14 cellular contexts compared by ENCODE assay signal in genomic region chr15:91491131-91491950, GRCh38.
DNase-seq lines count a peak whose midpoint lies in the region; ATAC-seq, FAIRE-seq and TF ChIP-seq lines count a peak whose summit lies in the region.
"Had no signal": no experiment of that assay in that cellular context is flagged by ENCODE, and none has a peak within 500 bp of the region (broad histone marks: within the 10 kb centered on the region; RNA-seq: fewer than 3 reads in every experiment).

No MANE protein-coding gene starts in this region.

- H3K36me3 ChIP-seq in breast epithelium (no peaks in the 10 kb centered on the region), BE2C (no peaks in the 10 kb centered on the region)
- H3K36me3 ChIP-seq in effector memory CD4-positive, alpha-beta T cell (ENCODE audit: control insufficient read depth, insufficient read depth, low read length), result no peaks in the 10 kb centered on the region
- H3K36me3 ChIP-seq: MG63 had no signal

- POLR2A ChIA-PET in MCF 10A (lab: Yijun Ruan, JAX), result interaction anchor here (1.2 kb wide), 1 partner anchor 35 kb away, joined by 4 read pairs; no protein-coding TSS in a partner anchor

- CTCF ChIA-PET in MCF 10A (lab: Yijun Ruan, JAX), result interaction anchor here (0.6 to 0.7 kb wide), 2 partner anchors 359 to 372 kb away, joined by 3 read pairs; no protein-coding TSS in a partner anchor

- intact Hi-C loops in MCF 10A (cut with micrococcal nuclease), result no loop called here
- intact Hi-C loops in breast epithelium (cut with DNase I; ENCODE audit: low total_unique reads), result no loop called here

- FAIRE-seq in RCC 7860 (lab: Jason Lieb, UNC), result no peak

- H3K9me3 Mint-ChIP-seq in MCF 10A (ENCODE audit: unreplicated experiment) (peaks cover 7% of the 10 kb centered on the region), nephron progenitor cell (peaks cover 14% of the 10 kb centered on the region)

- H3K27me3 Mint-ChIP-seq in MCF 10A (ENCODE audit: insufficient read depth, unreplicated experiment), result no peaks in the 10 kb centered on the region
- H3K27me3 Mint-ChIP-seq in nephron progenitor cell (ENCODE audit: low read depth, poor library complexity), result no peaks in the 10 kb centered on the region
- H3K27me3 Mint-ChIP-seq: progenitor cell of endocrine pancreas had no signal

- TF ChIP-seq POLR2A in breast epithelium (IDR thresholded peaks at IDR 0.05), result no peak

- no peak for ATAC-seq in HG03469 (IDR thresholded peaks at IDR 0.05; ENCODE audit: unreplicated experiment)
- ATAC-seq: mucosa of descending colon, PC-3 had no signal

- DNase-seq in MCF 10A (ENCODE audit: unreplicated experiment), result peak; percentile 15
- DNase-seq in breast epithelium (ENCODE audit: low spot score in 2 of 2), result no peak
- peak; percentile 10 for DNase-seq in RCC 7860 (ENCODE audit: low spot score)
- DNase-seq in epithelial cell of prostate (ENCODE audit: low read depth, low spot score), result peak; percentile 85
- DNase-seq in effector memory CD4-positive, alpha-beta T cell, result no peak
- DNase-seq in BE2C, result no peak
- no peak for DNase-seq in nephron progenitor cell
- DNase-seq: head of caudate nucleus, MG63, mucosa of descending colon, NCI-H2171 treated with DMSO at 0.1 percent for 48 hours, PC-3 had no signal

- H3K4me3 Mint-ChIP-seq in MCF 10A (ENCODE audit: unreplicated experiment) (no peak overlapping the region), nephron progenitor cell (no peak overlapping the region)

- H3K27ac Mint-ChIP-seq in MCF 10A (ENCODE audit: low read depth, unreplicated experiment), result no peak overlapping the region
- no peak overlapping the region for H3K27ac Mint-ChIP-seq in nephron progenitor cell
- H3K27ac Mint-ChIP-seq: progenitor cell of endocrine pancreas had no signal

- H3K36me3 Mint-ChIP-seq in MCF 10A (ENCODE audit: insufficient read depth, unreplicated experiment) (no peaks in the 10 kb centered on the region), nephron progenitor cell (ENCODE audit: low read depth) (no peaks in the 10 kb centered on the region)

- H3K9me3 ChIP-seq in breast epithelium (no peaks in the 10 kb centered on the region), BE2C (no peaks in the 10 kb centered on the region)
- H3K9me3 ChIP-seq in effector memory CD4-positive, alpha-beta T cell (ENCODE audit: control insufficient read depth, low read length), result no peaks in the 10 kb centered on the region
- H3K9me3 ChIP-seq: MG63, mucosa of descending colon had no signal

- H3K4me1 ChIP-seq in breast epithelium (no peaks in the 10 kb centered on the region), BE2C (peaks cover 12% of the 10 kb centered on the region)
- H3K4me1 ChIP-seq in effector memory CD4-positive, alpha-beta T cell (ENCODE audit: control insufficient read depth, insufficient read depth, low read length, poor library complexity, severe bottlenecking), result no peaks in the 10 kb centered on the region

- H3K4me3 ChIP-seq in breast epithelium, result no peak overlapping the region
- no peak overlapping the region for H3K4me3 ChIP-seq in effector memory CD4-positive, alpha-beta T cell (ENCODE audit: insufficient read depth, low read depth, low read length, poor library complexity, severe bottlenecking)
- no peak overlapping the region for H3K4me3 ChIP-seq in BE2C (ENCODE audit: low read depth, low read length)
- H3K4me3 ChIP-seq: MG63, mucosa of descending colon had no signal

- no TSS peak for BruUV-seq in MCF 10A (replicated peaks; lab: Mats Ljungman, UMichigan)

- H3K27ac ChIP-seq in breast epithelium (no peak overlapping the region), epithelial cell of prostate (peak overlapping the region; percentile 32)
- no peak overlapping the region for H3K27ac ChIP-seq in effector memory CD4-positive, alpha-beta T cell (ENCODE audit: insufficient read depth, low read length, poor library complexity, severe bottlenecking)

- TF ChIP-seq CTCF in MCF 10A (IDR thresholded peaks at IDR 0.05; ENCODE audit: unreplicated experiment), result no peak
- no peak for TF ChIP-seq CTCF in breast epithelium (IDR thresholded peaks at IDR 0.05)
- no peak for TF ChIP-seq CTCF in BE2C (IDR thresholded peaks at IDR 0.05; ENCODE audit: low read depth, low read length)
- no peak for TF ChIP-seq CTCF in nephron progenitor cell (IDR thresholded peaks at IDR 0.05)

- no peaks in the 10 kb centered on the region for H3K27me3 ChIP-seq in breast epithelium
- H3K27me3 ChIP-seq in effector memory CD4-positive, alpha-beta T cell (replicated peaks; ENCODE audit: control insufficient read depth, insufficient read depth, low read length, poor library complexity, severe bottlenecking), result no peaks in the 10 kb centered on the region
- no peaks in the 10 kb centered on the region for H3K27me3 ChIP-seq in BE2C

- H3K4me1 Mint-ChIP-seq in MCF 10A (ENCODE audit: insufficient read depth, unreplicated experiment), result no peaks in the 10 kb centered on the region
- no peaks in the 10 kb centered on the region for H3K4me1 Mint-ChIP-seq in nephron progenitor cell

Comparison
In these comparisons a context has a peak if more than half of its experiments do, and no peak if none do; other contexts are left out.
1. DNase-seq: peak in MCF 10A (single experiment), RCC 7860 (single experiment) and epithelial cell of prostate (single experiment); none in breast epithelium (0 of 2), effector memory CD4-positive, alpha-beta T cell (0 of 3), BE2C (single experiment) and nephron progenitor cell (single experiment).